In the genomic region with DNA sequence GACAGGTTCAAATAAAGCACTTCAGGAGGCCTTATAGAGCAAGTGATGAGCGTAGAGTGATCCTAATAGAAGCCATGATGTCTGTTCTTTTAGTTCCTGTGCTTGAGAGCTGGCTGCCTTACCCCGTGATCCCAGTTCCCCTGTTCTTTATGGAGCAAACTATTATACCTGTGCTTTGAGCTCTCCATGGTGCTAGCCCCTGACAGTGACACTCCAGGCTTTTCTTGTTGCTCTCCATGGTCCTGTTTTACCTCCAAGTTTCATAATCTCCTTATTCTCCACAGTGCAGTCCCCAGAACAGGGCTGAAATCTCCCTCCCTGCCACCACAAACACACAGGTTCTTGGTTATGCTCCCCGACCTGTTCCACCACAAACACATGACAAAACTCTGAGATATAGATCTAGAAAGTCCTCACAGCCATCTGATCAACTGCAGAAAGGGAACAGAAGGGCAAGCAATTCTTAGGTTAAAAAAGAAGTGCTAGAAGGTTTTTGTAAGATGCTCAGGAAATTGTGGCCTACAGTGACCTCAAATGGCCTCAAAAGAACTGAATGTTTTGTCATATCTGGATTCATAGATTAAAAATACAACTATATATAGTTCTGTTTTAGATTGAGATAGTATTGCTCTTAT, we compare ENCODE assay signal across 1 cellular context.
TF ChIP-seq lines count a peak whose summit lies in the region.

No MANE protein-coding gene starts in this region.

TF ChIP-seq in SK-N-SH, 30 proteins besides CTCF, POLR2A, EP300 and RAD21:
- 0 out of 2 replicates have a peak, but pooled peaks have one; percentile 58 for TF ChIP-seq SIN3A (IDR thresholded peaks at IDR 0.05; ENCODE audit: borderline replicate concordance, low read depth, low read length)
- TF ChIP-seq TEAD4 (IDR thresholded peaks at IDR 0.05; ENCODE audit: borderline replicate concordance, insufficient read depth) = no peak
- TF ChIP-seq, protein P1, sequence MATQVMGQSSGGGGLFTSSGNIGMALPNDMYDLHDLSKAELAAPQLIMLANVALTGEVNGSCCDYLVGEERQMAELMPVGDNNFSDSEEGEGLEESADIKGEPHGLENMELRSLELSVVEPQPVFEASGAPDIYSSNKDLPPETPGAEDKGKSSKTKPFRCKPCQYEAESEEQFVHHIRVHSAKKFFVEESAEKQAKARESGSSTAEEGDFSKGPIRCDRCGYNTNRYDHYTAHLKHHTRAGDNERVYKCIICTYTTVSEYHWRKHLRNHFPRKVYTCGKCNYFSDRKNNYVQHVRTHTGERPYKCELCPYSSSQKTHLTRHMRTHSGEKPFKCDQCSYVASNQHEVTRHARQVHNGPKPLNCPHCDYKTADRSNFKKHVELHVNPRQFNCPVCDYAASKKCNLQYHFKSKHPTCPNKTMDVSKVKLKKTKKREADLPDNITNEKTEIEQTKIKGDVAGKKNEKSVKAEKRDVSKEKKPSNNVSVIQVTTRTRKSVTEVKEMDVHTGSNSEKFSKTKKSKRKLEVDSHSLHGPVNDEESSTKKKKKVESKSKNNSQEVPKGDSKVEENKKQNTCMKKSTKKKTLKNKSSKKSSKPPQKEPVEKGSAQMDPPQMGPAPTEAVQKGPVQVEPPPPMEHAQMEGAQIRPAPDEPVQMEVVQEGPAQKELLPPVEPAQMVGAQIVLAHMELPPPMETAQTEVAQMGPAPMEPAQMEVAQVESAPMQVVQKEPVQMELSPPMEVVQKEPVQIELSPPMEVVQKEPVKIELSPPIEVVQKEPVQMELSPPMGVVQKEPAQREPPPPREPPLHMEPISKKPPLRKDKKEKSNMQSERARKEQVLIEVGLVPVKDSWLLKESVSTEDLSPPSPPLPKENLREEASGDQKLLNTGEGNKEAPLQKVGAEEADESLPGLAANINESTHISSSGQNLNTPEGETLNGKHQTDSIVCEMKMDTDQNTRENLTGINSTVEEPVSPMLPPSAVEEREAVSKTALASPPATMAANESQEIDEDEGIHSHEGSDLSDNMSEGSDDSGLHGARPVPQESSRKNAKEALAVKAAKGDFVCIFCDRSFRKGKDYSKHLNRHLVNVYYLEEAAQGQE (IDR thresholded peaks at IDR 0.05; ENCODE audit: low read depth, low read length) = peak; percentile 100
- no peak for TF ChIP-seq TAF1 (IDR thresholded peaks at IDR 0.05; ENCODE audit: borderline replicate concordance, low read depth, low read length)
TF ChIP-seq in SK-N-SH: peak in this region for 2.
